Comparison of ENCODE assay signal across 1 cellular context in the genomic region with DNA sequence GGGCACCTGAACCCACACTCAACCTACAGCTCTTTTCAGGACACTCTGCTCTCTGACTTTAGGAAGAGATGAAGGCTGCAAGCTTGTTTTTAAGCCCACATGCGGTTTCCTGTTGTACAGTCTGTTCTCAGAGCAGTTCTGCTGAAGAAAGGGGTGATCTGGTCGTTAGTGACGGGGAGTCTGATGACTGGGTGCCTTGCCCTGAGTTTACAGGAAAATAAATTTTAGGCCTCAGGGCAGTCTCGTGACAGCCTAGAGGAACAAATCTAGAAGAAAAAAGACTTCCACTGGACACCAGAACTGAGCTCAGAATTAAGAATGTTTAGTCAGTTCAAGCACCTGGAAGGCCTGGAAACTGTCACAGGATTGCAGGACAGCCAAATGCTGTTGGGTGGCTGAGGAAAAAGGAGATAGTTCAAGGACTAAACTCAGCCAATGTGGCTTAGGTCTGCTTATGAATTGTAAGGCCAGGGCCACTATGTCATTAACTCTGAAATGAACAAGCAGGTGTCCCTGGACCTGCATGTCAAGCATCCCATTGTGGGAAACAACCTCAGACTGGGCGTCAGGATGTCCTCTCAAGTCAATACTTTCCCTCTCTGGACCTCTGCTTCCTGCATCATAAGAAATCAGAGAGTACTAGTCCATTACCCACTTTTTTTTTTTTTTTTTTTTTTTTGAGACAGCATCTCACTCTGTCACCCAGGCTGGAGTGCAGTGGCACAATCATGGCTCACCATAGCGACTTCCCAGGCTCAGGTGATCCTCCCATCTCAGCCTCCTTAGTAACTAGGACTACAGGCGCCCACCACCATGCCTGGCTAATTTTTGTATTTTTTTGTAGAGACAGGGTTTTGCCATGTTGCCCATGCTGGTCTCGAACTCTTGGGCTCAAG.
TF ChIP-seq lines count a peak whose summit lies in the region.

No MANE protein-coding gene starts in this region.

TF ChIP-seq in GM12878, 131 proteins besides CTCF, POLR2A, EP300 and RAD21:
- 0 out of 2 replicates have a peak, but pooled peaks have one; percentile 22 for TF ChIP-seq ZBED1 (IDR thresholded peaks at IDR 0.05; ENCODE audit: borderline replicate concordance)
- TF ChIP-seq HSF1 (IDR thresholded peaks at IDR 0.05; ENCODE audit: low read depth, low read length): no peak
- peak; percentile 67 for TF ChIP-seq RUNX3 (IDR thresholded peaks at IDR 0.05; ENCODE audit: low read length)
